1 cellular context compared by ENCODE assay signal in the genomic region with DNA sequence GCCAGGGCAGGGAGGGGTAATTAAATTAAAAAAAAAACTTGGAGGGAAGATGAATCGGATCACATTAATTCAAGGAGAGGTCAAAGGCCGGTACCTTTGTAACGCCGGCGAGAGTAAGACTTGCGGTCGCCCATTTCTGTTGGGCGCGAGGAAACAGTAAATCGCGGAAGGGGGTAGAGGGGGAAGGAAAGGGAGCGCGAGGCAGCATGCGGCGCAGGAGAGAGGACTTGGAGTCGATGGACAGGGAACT.
TF ChIP-seq lines count a peak whose summit lies in the region.

No MANE protein-coding gene starts in this region.

TF ChIP-seq in HepG2, 621 proteins besides CTCF, POLR2A, EP300 and RAD21 (continues in another document):
- TF ChIP-seq, protein P1, sequence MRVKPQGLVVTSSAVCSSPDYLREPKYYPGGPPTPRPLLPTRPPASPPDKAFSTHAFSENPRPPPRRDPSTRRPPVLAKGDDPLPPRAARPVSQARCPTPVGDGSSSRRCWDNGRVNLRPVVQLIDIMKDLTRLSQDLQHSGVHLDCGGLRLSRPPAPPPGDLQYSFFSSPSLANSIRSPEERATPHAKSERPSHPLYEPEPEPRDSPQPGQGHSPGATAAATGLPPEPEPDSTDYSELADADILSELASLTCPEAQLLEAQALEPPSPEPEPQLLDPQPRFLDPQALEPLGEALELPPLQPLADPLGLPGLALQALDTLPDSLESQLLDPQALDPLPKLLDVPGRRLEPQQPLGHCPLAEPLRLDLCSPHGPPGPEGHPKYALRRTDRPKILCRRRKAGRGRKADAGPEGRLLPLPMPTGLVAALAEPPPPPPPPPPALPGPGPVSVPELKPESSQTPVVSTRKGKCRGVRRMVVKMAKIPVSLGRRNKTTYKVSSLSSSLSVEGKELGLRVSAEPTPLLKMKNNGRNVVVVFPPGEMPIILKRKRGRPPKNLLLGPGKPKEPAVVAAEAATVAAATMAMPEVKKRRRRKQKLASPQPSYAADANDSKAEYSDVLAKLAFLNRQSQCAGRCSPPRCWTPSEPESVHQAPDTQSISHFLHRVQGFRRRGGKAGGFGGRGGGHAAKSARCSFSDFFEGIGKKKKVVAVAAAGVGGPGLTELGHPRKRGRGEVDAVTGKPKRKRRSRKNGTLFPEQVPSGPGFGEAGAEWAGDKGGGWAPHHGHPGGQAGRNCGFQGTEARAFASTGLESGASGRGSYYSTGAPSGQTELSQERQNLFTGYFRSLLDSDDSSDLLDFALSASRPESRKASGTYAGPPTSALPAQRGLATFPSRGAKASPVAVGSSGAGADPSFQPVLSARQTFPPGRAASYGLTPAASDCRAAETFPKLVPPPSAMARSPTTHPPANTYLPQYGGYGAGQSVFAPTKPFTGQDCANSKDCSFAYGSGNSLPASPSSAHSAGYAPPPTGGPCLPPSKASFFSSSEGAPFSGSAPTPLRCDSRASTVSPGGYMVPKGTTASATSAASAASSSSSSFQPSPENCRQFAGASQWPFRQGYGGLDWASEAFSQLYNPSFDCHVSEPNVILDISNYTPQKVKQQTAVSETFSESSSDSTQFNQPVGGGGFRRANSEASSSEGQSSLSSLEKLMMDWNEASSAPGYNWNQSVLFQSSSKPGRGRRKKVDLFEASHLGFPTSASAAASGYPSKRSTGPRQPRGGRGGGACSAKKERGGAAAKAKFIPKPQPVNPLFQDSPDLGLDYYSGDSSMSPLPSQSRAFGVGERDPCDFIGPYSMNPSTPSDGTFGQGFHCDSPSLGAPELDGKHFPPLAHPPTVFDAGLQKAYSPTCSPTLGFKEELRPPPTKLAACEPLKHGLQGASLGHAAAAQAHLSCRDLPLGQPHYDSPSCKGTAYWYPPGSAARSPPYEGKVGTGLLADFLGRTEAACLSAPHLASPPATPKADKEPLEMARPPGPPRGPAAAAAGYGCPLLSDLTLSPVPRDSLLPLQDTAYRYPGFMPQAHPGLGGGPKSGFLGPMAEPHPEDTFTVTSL (CRISPR knock-in tag; IDR thresholded peaks at IDR 0.05; ENCODE audit: borderline replicate concordance), result peak; percentile 38; the same call in 1 of the 2 replicates
- TF ChIP-seq GABPB1 (CRISPR knock-in tag; IDR thresholded peaks at IDR 0.05) (0 out of 2 replicates have a peak, but pooled peaks have one; percentile 69), MEIS1 (CRISPR knock-in tag; IDR thresholded peaks at IDR 0.05; ENCODE audit: borderline replicate concordance) (peak; percentile 76; the same call in 1 of the 2 replicates), RFX5 (IDR thresholded peaks at IDR 0.05; ENCODE audit: low read depth, low read length) (no peak), MIER2 (CRISPR knock-in tag; IDR thresholded peaks at IDR 0.05) (no peak), ZNF17 (CRISPR knock-in tag; IDR thresholded peaks at IDR 0.05) (no peak), ZNF709 (CRISPR knock-in tag; IDR thresholded peaks at IDR 0.05) (peak; percentile 60; the same call in 1 of the 2 replicates), PHF8 (CRISPR knock-in tag; IDR thresholded peaks at IDR 0.05) (peak; percentile 44), KLF16 (CRISPR knock-in tag; IDR thresholded peaks at IDR 0.05) (peak in 1 of 2 experiments; percentile 53; a peak in 1 of 4 replicates), ZNF878 (CRISPR knock-in tag; IDR thresholded peaks at IDR 0.05) (peak; percentile 82; the same call in 1 of the 2 replicates), XRCC5 (optimal IDR thresholded peaks at IDR 0.05; ENCODE audit: low read length) (no peak), ZNF552 (CRISPR knock-in tag; IDR thresholded peaks at IDR 0.05; ENCODE audit: borderline replicate concordance) (peak; percentile 50), ZSCAN25 (CRISPR knock-in tag; IDR thresholded peaks at IDR 0.05) (peak; percentile 66; the same call in 1 of the 2 replicates), MBD4 (IDR thresholded peaks at IDR 0.05; ENCODE audit: borderline replicate concordance, low read length) (no peak), JUNB (CRISPR knock-in tag; IDR thresholded peaks at IDR 0.05; ENCODE audit: borderline replicate concordance) (peak; percentile 77; the same call in 1 of the 2 replicates), RXRB (CRISPR knock-in tag; IDR thresholded peaks at IDR 0.05; ENCODE audit: borderline replicate concordance) (peak; percentile 39; the same call in 1 of the 2 replicates), ZBTB38 (CRISPR knock-in tag; IDR thresholded peaks at IDR 0.05) (no peak), SMAD9 (CRISPR knock-in tag; IDR thresholded peaks at IDR 0.05) (0 out of 2 replicates have a peak, but pooled peaks have one; percentile 29), LCORL (IDR thresholded peaks at IDR 0.05) (no peak), LCORL (CRISPR knock-in tag; IDR thresholded peaks at IDR 0.05) (no peak), SETDB1 (CRISPR knock-in tag; IDR thresholded peaks at IDR 0.05; ENCODE audit: borderline replicate concordance) (no peak), KLF12 (CRISPR knock-in tag; IDR thresholded peaks at IDR 0.05; ENCODE audit: borderline replicate concordance) (no peak), NR2C2 (CRISPR knock-in tag; IDR thresholded peaks at IDR 0.05; ENCODE audit: borderline replicate concordance) (peak; percentile 55), ZNF547 (CRISPR knock-in tag; IDR thresholded peaks at IDR 0.05) (no peak; the same call in none of the 2 replicates), ZSCAN29 (CRISPR knock-in tag; conservative IDR thresholded peaks at IDR 0.05) (0 out of 2 replicates have a peak, but pooled peaks have one; percentile 43), ZNF781 (CRISPR knock-in tag; IDR thresholded peaks at IDR 0.05; ENCODE audit: borderline replicate concordance, not compliant biosample characterization) (peak; percentile 95), PHF20 (CRISPR knock-in tag; IDR thresholded peaks at IDR 0.05) (peak; percentile 50; the same call in 1 of the 2 replicates), ZMYM3 (CRISPR knock-in tag; IDR thresholded peaks at IDR 0.05) (no peak; the same call in 1 of the 2 replicates), ZNF598 (CRISPR knock-in tag; IDR thresholded peaks at IDR 0.05; ENCODE audit: borderline replicate concordance) (peak; percentile 23; the same call in 1 of the 2 replicates), SMAD3 (CRISPR knock-in tag; IDR thresholded peaks at IDR 0.05) (0 out of 2 replicates have a peak, but pooled peaks have one; percentile 16), NAIF1 (CRISPR knock-in tag; IDR thresholded peaks at IDR 0.05; ENCODE audit: borderline replicate concordance) (peak; percentile 80; the same call in 1 of the 2 replicates), ZFP36 (IDR thresholded peaks at IDR 0.05; ENCODE audit: borderline replicate concordance, low read depth, low read length, partially characterized antibody) (no peak), ZNF557 (CRISPR knock-in tag; IDR thresholded peaks at IDR 0.05) (peak; percentile 89; the same call in 1 of the 2 replicates), ZNF670 (CRISPR knock-in tag; IDR thresholded peaks at IDR 0.05; ENCODE audit: borderline replicate concordance) (peak; percentile 77; the same call in 1 of the 2 replicates), SRSF9 (IDR thresholded peaks at IDR 0.05; ENCODE audit: borderline replicate concordance, insufficient read depth, low read depth, low read length, poor library complexity, severe bottlenecking) (no peak), GZF1 (CRISPR knock-in tag; IDR thresholded peaks at IDR 0.05) (0 out of 2 replicates have a peak, but pooled peaks have one; percentile 57), CBX1 (IDR thresholded peaks at IDR 0.05; ENCODE audit: low read depth) (no peak), SOX5 (CRISPR knock-in tag; IDR thresholded peaks at IDR 0.05; ENCODE audit: borderline replicate concordance) (0 out of 2 replicates have a peak, but pooled peaks have one; percentile 31), HNRNPUL1 (IDR thresholded peaks at IDR 0.05; ENCODE audit: low read depth, low read length) (no peak), ZBTB3 (CRISPR knock-in tag; IDR thresholded peaks at IDR 0.05; ENCODE audit: borderline replicate concordance, low read depth) (no peak), ZNF441 (CRISPR knock-in tag; IDR thresholded peaks at IDR 0.05; ENCODE audit: borderline replicate concordance) (no peak), STAG1 (CRISPR knock-in tag; IDR thresholded peaks at IDR 0.05) (no peak)
- TF ChIP-seq, protein P2, sequence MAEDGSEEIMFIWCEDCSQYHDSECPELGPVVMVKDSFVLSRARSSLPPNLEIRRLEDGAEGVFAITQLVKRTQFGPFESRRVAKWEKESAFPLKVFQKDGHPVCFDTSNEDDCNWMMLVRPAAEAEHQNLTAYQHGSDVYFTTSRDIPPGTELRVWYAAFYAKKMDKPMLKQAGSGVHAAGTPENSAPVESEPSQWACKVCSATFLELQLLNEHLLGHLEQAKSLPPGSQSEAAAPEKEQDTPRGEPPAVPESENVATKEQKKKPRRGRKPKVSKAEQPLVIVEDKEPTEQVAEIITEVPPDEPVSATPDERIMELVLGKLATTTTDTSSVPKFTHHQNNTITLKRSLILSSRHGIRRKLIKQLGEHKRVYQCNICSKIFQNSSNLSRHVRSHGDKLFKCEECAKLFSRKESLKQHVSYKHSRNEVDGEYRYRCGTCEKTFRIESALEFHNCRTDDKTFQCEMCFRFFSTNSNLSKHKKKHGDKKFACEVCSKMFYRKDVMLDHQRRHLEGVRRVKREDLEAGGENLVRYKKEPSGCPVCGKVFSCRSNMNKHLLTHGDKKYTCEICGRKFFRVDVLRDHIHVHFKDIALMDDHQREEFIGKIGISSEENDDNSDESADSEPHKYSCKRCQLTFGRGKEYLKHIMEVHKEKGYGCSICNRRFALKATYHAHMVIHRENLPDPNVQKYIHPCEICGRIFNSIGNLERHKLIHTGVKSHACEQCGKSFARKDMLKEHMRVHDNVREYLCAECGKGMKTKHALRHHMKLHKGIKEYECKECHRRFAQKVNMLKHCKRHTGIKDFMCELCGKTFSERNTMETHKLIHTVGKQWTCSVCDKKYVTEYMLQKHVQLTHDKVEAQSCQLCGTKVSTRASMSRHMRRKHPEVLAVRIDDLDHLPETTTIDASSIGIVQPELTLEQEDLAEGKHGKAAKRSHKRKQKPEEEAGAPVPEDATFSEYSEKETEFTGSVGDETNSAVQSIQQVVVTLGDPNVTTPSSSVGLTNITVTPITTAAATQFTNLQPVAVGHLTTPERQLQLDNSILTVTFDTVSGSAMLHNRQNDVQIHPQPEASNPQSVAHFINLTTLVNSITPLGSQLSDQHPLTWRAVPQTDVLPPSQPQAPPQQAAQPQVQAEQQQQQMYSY (CRISPR knock-in tag; IDR thresholded peaks at IDR 0.05), result peak; percentile 19; the same call in 1 of the 2 replicates
- TF ChIP-seq, protein P3, sequence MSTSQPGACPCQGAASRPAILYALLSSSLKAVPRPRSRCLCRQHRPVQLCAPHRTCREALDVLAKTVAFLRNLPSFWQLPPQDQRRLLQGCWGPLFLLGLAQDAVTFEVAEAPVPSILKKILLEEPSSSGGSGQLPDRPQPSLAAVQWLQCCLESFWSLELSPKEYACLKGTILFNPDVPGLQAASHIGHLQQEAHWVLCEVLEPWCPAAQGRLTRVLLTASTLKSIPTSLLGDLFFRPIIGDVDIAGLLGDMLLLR (CRISPR knock-in tag; IDR thresholded peaks at IDR 0.05), result 0 out of 2 replicates have a peak, but pooled peaks have one; percentile 34
- TF ChIP-seq, protein P4, sequence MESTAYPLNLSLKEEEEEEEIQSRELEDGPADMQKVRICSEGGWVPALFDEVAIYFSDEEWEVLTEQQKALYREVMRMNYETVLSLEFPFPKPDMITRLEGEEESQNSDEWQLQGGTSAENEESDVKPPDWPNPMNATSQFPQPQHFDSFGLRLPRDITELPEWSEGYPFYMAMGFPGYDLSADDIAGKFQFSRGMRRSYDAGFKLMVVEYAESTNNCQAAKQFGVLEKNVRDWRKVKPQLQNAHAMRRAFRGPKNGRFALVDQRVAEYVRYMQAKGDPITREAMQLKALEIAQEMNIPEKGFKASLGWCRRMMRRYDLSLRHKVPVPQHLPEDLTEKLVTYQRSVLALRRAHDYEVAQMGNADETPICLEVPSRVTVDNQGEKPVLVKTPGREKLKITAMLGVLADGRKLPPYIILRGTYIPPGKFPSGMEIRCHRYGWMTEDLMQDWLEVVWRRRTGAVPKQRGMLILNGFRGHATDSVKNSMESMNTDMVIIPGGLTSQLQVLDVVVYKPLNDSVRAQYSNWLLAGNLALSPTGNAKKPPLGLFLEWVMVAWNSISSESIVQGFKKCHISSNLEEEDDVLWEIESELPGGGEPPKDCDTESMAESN (CRISPR knock-in tag; conservative IDR thresholded peaks at IDR 0.05), result peak; percentile 88
- TF ChIP-seq, protein P5, sequence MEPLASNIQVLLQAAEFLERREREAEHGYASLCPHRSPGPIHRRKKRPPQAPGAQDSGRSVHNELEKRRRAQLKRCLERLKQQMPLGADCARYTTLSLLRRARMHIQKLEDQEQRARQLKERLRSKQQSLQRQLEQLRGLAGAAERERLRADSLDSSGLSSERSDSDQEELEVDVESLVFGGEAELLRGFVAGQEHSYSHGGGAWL (CRISPR knock-in tag; IDR thresholded peaks at IDR 0.05), result peak; percentile 49; the same call in 1 of the 2 replicates
- TF ChIP-seq, protein P6, sequence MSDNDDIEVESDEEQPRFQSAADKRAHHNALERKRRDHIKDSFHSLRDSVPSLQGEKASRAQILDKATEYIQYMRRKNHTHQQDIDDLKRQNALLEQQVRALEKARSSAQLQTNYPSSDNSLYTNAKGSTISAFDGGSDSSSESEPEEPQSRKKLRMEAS (IDR thresholded peaks at IDR 0.05), result peak; percentile 99
- TF ChIP-seq, protein P7, sequence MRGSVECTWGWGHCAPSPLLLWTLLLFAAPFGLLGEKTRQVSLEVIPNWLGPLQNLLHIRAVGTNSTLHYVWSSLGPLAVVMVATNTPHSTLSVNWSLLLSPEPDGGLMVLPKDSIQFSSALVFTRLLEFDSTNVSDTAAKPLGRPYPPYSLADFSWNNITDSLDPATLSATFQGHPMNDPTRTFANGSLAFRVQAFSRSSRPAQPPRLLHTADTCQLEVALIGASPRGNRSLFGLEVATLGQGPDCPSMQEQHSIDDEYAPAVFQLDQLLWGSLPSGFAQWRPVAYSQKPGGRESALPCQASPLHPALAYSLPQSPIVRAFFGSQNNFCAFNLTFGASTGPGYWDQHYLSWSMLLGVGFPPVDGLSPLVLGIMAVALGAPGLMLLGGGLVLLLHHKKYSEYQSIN (CRISPR knock-in tag; IDR thresholded peaks at IDR 0.05; ENCODE audit: borderline replicate concordance), result no peak
- TF ChIP-seq, protein P8, sequence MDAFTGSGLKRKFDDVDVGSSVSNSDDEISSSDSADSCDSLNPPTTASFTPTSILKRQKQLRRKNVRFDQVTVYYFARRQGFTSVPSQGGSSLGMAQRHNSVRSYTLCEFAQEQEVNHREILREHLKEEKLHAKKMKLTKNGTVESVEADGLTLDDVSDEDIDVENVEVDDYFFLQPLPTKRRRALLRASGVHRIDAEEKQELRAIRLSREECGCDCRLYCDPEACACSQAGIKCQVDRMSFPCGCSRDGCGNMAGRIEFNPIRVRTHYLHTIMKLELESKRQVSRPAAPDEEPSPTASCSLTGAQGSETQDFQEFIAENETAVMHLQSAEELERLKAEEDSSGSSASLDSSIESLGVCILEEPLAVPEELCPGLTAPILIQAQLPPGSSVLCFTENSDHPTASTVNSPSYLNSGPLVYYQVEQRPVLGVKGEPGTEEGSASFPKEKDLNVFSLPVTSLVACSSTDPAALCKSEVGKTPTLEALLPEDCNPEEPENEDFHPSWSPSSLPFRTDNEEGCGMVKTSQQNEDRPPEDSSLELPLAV (CRISPR knock-in tag; conservative IDR thresholded peaks at IDR 0.05; ENCODE audit: low read depth), result no peak; the same call in 1 of the 2 replicates
- TF ChIP-seq, protein P9, sequence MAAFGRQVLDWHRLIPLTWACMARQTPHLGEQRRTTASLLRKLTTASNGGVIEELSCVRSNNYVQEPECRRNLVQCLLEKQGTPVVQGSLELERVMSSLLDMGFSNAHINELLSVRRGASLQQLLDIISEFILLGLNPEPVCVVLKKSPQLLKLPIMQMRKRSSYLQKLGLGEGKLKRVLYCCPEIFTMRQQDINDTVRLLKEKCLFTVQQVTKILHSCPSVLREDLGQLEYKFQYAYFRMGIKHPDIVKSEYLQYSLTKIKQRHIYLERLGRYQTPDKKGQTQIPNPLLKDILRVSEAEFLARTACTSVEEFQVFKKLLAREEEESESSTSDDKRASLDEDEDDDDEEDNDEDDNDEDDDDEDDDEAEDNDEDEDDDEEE (CRISPR knock-in tag; IDR thresholded peaks at IDR 0.05), result peak; percentile 27; the same call in 1 of the 2 replicates
